ENCODE assay signal across 20 cellular contexts in the genomic region with DNA sequence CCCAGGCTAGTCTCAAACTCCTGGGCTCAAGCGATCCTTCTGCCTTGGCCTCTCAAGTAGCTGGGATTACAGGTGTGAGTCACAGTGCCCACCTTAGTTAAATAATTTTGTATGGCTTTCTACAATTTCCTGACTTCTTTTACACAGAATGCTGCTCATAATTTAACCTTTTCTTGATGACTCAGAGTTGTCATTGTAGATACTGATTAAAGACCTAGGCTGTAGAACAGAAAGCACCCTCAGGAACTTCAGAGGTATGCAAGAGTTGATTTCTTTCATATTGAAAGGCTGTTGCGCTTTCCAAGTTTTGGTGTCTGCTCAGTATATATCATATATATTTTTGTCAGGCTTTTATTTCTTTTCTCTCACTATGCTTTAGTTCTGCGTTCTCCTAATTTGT. TPM values are rescaled to one million over a fixed set of nuclear protein-coding genes. Genes with fewer than 3 reads are reported as not detected.
"Had no signal": no experiment of that assay in that cellular context is flagged by ENCODE, and none has a peak within 500 bp of the region (broad histone marks: within the 10 kb centered on the region; RNA-seq: fewer than 3 reads in every experiment).

No MANE protein-coding gene starts in this region.

- DNase-seq: activated CD4-positive, alpha-beta T cell treated with anti-CD3 and anti-CD28 coated beads for 4 hours; activated naive CD4-positive, alpha-beta T cell treated with anti-CD3 and anti-CD28 coated beads, Interleukin-2, amount 50 U/mL, for 16 hours; effector CD4-positive, alpha-beta T cell; foreskin melanocyte; heart left ventricle; islet precursor cell; left ventricle myocardium inferior; nucleus accumbens; right lobe of liver; spleen; stimulated activated CD4-positive, alpha-beta T cell treated with anti-CD3 and anti-CD28 coated beads, Interleukin-1b, Interleukin-23, amount 100 ng/mL, for 48 hours; stimulated activated naive CD4-positive, alpha-beta T cell; T-cell; testis; upper lobe of right lung had no signal

- H3K9me3 Mint-ChIP-seq: memory B cell; natural killer cell treated with Interleukin-12 subunit alpha and Interleukin-12 subunit beta and Interleukin-15 and Interleukin-18, amount 100 ng/mL, for 72 hours; T-cell had no signal

- H3K27ac Mint-ChIP-seq: memory B cell, progenitor cell of endocrine pancreas, T-cell had no signal

- H3K4me3 Mint-ChIP-seq: memory B cell; natural killer cell treated with Interleukin-12 subunit alpha and Interleukin-12 subunit beta and Interleukin-15 and Interleukin-18, amount 100 ng/mL, for 72 hours; T-cell had no signal

- ATAC-seq: heart left ventricle; natural killer cell treated with Interleukin-12 subunit alpha and Interleukin-12 subunit beta and Interleukin-15 and Interleukin-18, amount 100 ng/mL, for 72 hours; right lobe of liver; T-cell; upper lobe of right lung had no signal

- H3K27me3 Mint-ChIP-seq: memory B cell, progenitor cell of endocrine pancreas had no signal

RNA-seq across cellular contexts. Expression of gene GPR34, which starts 21.1 kb away (rescaled TPM):
- total RNA-seq: cardiac muscle cell, progenitor cell of endocrine pancreas, SK-MEL-5 had no signal

RNA-seq across cellular contexts. Expression of gene GPR82, which starts 56.4 kb away (rescaled TPM):
- total RNA-seq: cardiac muscle cell, progenitor cell of endocrine pancreas, SK-MEL-5 had no signal
